Comparison of ENCODE assay signal across 26 cellular contexts in genomic region chr10:72014197-72014596, GRCh38. TPM values are rescaled to one million over a fixed set of nuclear protein-coding genes. Genes with fewer than 3 reads are reported as not detected.
DNase-seq lines count a peak whose midpoint lies in the region; ATAC-seq and TF ChIP-seq lines count a peak whose summit lies in the region.
"Had no signal": no experiment of that assay in that cellular context is flagged by ENCODE, and none has a peak within 500 bp of the region (broad histone marks: within the 10 kb centered on the region; RNA-seq: fewer than 3 reads in every experiment).

No MANE protein-coding gene starts in this region.

- H3K9me3 Mint-ChIP-seq in activated CD8-positive, alpha-beta T cell treated with anti-CD3 and anti-CD28 coated beads, Interleukin-2, amount 10 ng/mL, durations not matched to agents 7 days and 5 days (ENCODE audit: insufficient read depth): no peaks in the 10 kb centered on the region
- H3K9me3 Mint-ChIP-seq: activated T-cell treated with anti-CD3 and anti-CD28 coated beads, Interleukin-2, amount 50 U/mL, for 4 hours; natural killer cell treated with Interleukin-12 subunit alpha and Interleukin-12 subunit beta and Interleukin-15 and Interleukin-18, amount 100 ng/mL, for 72 hours; stimulated activated naive B cell treated with anti-CD40 and anti-IgM and Interleukin-4, amounts not matched to agents 10 μg/mL and 1 μg/mL and 100 μg/mL, for 72 hours had no signal

- H3K4me3 Mint-ChIP-seq in activated CD8-positive, alpha-beta T cell treated with anti-CD3 and anti-CD28 coated beads, Interleukin-2, amount 10 ng/mL, durations not matched to agents 7 days and 5 days: no peak overlapping the region
- H3K4me3 Mint-ChIP-seq: activated CD8-positive, alpha-beta memory T cell treated with anti-CD3 and anti-CD28 coated beads, Interleukin-2, amount 10 ng/mL, durations not matched to agents 7 days and 5 days; activated T-cell treated with anti-CD3 and anti-CD28 coated beads, Interleukin-2, amount 50 U/mL, for 4 hours; natural killer cell treated with Interleukin-12 subunit alpha and Interleukin-12 subunit beta and Interleukin-15 and Interleukin-18, amount 100 ng/mL, for 72 hours; stimulated activated naive B cell treated with anti-CD40 and anti-IgM and Interleukin-4, amounts not matched to agents 10 μg/mL and 1 μg/mL and 100 μg/mL, for 72 hours had no signal

- ATAC-seq in heart right ventricle (no peak), psoas muscle (no peak), GM21390 (IDR thresholded peaks at IDR 0.05; ENCODE audit: unreplicated experiment) (no peak)
- no peak for ATAC-seq in activated CD8-positive, alpha-beta T cell treated with anti-CD3 and anti-CD28 coated beads, Interleukin-2, amount 10 ng/mL, durations not matched to agents 7 days and 5 days
- ATAC-seq: activated CD8-positive, alpha-beta memory T cell treated with anti-CD3 and anti-CD28 coated beads, Interleukin-2, amount 10 ng/mL, durations not matched to agents 7 days and 5 days; activated T-cell treated with anti-CD3 and anti-CD28 coated beads, Interleukin-2, amount 50 U/mL, for 4 hours; natural killer cell treated with Interleukin-12 subunit alpha and Interleukin-12 subunit beta and Interleukin-15 and Interleukin-18, amount 100 ng/mL, for 72 hours; pancreas; stimulated activated naive B cell treated with anti-CD40 and anti-IgM and Interleukin-4, amounts not matched to agents 10 μg/mL and 1 μg/mL and 100 μg/mL, for 72 hours had no signal

- H3K4me2 ChIP-seq in BLaER1: peak overlapping the region; percentile 94
- H3K4me2 ChIP-seq: hepatocyte, SK-N-SH had no signal

- intact Hi-C loops in heart right ventricle (cut with DNase I): loop anchor here in 1 of 10 donors (5.0 kb wide), 1 partner anchor 47 kb away; no protein-coding TSS in a partner anchor
- intact Hi-C loops in psoas muscle (cut with DNase I): no loop called here

- H3K27ac ChIP-seq in BLaER1 (0 out of 2 replicates have a peak overlapping the region, but pooled peaks have one; percentile 34), heart right ventricle (peak overlapping the region; percentile 36 to 94 (median 70)), psoas muscle (peak overlapping the region; percentile 23)
- H3K27ac ChIP-seq: hepatocyte, pancreas, suprapubic skin had no signal

- H3K27ac Mint-ChIP-seq in activated CD8-positive, alpha-beta T cell treated with anti-CD3 and anti-CD28 coated beads, Interleukin-2, amount 10 ng/mL, durations not matched to agents 7 days and 5 days: no peak overlapping the region
- H3K27ac Mint-ChIP-seq: activated CD8-positive, alpha-beta memory T cell treated with anti-CD3 and anti-CD28 coated beads, Interleukin-2, amount 10 ng/mL, durations not matched to agents 7 days and 5 days; natural killer cell treated with Interleukin-12 subunit alpha and Interleukin-12 subunit beta and Interleukin-15 and Interleukin-18, amount 100 ng/mL, for 72 hours; stimulated activated naive B cell treated with anti-CD40 and anti-IgM and Interleukin-4, amounts not matched to agents 10 μg/mL and 1 μg/mL and 100 μg/mL, for 72 hours had no signal

- POLR2A ChIA-PET in activated CD8-positive, alpha-beta T cell treated with anti-CD3 and anti-CD28 coated beads, Interleukin-2, amount 10 ng/mL, durations not matched to agents 7 days and 5 days (lab: Charles Lee): no interaction called here

- H3K9ac ChIP-seq in BLaER1: peak overlapping the region; percentile 32; the same call in 1 of the 2 replicates
- H3K9ac ChIP-seq: SK-N-SH had no signal

- DNase-seq in NB4 (ENCODE audit: low read depth) (peak; percentile 36), heart right ventricle (no peak), psoas muscle (no peak), RPMI8226 (no peak)
- DNase-seq in activated CD8-positive, alpha-beta T cell treated with anti-CD3 and anti-CD28 coated beads, Interleukin-2, amount 10 ng/mL, durations not matched to agents 7 days and 5 days: no peak
- DNase-seq: activated CD8-positive, alpha-beta memory T cell treated with anti-CD3 and anti-CD28 coated beads, Interleukin-2, amount 10 ng/mL, durations not matched to agents 7 days and 5 days; activated T-cell treated with anti-CD3 and anti-CD28 coated beads, Interleukin-2, amount 50 U/mL, for 4 hours; C1 segment of cervical spinal cord; DMS53; foreskin melanocyte; Karpas-422; kidney glomerular epithelial cell; NCI-H146; NCI-H2107; pancreas; retina; small intestine; stimulated activated naive B cell treated with anti-CD40 and anti-IgM and Interleukin-4, amounts not matched to agents 10 μg/mL and 1 μg/mL and 100 μg/mL, for 72 hours; T-helper 2 cell had no signal

- H3K4me1 Mint-ChIP-seq in activated CD8-positive, alpha-beta T cell treated with anti-CD3 and anti-CD28 coated beads, Interleukin-2, amount 10 ng/mL, durations not matched to agents 7 days and 5 days (ENCODE audit: low read depth): no peaks in the 10 kb centered on the region
- H3K4me1 Mint-ChIP-seq: activated CD8-positive, alpha-beta memory T cell treated with anti-CD3 and anti-CD28 coated beads, Interleukin-2, amount 10 ng/mL, durations not matched to agents 7 days and 5 days; stimulated activated naive B cell treated with anti-CD40 and anti-IgM and Interleukin-4, amounts not matched to agents 10 μg/mL and 1 μg/mL and 100 μg/mL, for 72 hours had no signal

- H3K27me3 ChIP-seq in BLaER1 (no peaks in the 10 kb centered on the region), heart right ventricle (no peaks in the 10 kb centered on the region), psoas muscle (ENCODE audit: insufficient read depth in 3 of 3, low read length in 2 of 3) (no peaks in the 10 kb centered on the region)
- H3K27me3 ChIP-seq: hepatocyte, pancreas, suprapubic skin had no signal

- H3K4me3 ChIP-seq in BLaER1: no peak overlapping the region
- H3K4me3 ChIP-seq in NB4 (ENCODE audit: low read depth, low read length): no peak overlapping the region
- no peak overlapping the region for H3K4me3 ChIP-seq in heart right ventricle
- H3K4me3 ChIP-seq in psoas muscle: no peak overlapping the region
- H3K4me3 ChIP-seq: hepatocyte, pancreas, suprapubic skin had no signal

- no peaks in the 10 kb centered on the region for H4K20me1 ChIP-seq in BLaER1

- H3K9me3 ChIP-seq in BLaER1 (no peaks in the 10 kb centered on the region), heart right ventricle (no peaks in the 10 kb centered on the region), psoas muscle (no peaks in the 10 kb centered on the region)
- H3K9me3 ChIP-seq: pancreas, SK-N-SH, suprapubic skin had no signal

- no peak for TF ChIP-seq CTCF in NB4 (IDR thresholded peaks at IDR 0.05; ENCODE audit: low read depth, low read length)
- TF ChIP-seq CTCF in heart right ventricle (IDR thresholded peaks at IDR 0.05): no peak
- TF ChIP-seq CTCF in psoas muscle (IDR thresholded peaks at IDR 0.05): no peak

- H3K27me3 Mint-ChIP-seq in activated CD8-positive, alpha-beta T cell treated with anti-CD3 and anti-CD28 coated beads, Interleukin-2, amount 10 ng/mL, durations not matched to agents 7 days and 5 days (ENCODE audit: low read depth): peaks cover 4% of the 10 kb centered on the region
- H3K27me3 Mint-ChIP-seq: activated CD8-positive, alpha-beta memory T cell treated with anti-CD3 and anti-CD28 coated beads, Interleukin-2, amount 10 ng/mL, durations not matched to agents 7 days and 5 days had no signal

- H3K36me3 Mint-ChIP-seq in activated CD8-positive, alpha-beta T cell treated with anti-CD3 and anti-CD28 coated beads, Interleukin-2, amount 10 ng/mL, durations not matched to agents 7 days and 5 days (ENCODE audit: low read depth): no peaks in the 10 kb centered on the region
- H3K36me3 Mint-ChIP-seq: activated CD8-positive, alpha-beta memory T cell treated with anti-CD3 and anti-CD28 coated beads, Interleukin-2, amount 10 ng/mL, durations not matched to agents 7 days and 5 days; natural killer cell treated with Interleukin-12 subunit alpha and Interleukin-12 subunit beta and Interleukin-15 and Interleukin-18, amount 100 ng/mL, for 72 hours; stimulated activated naive B cell treated with anti-CD40 and anti-IgM and Interleukin-4, amounts not matched to agents 10 μg/mL and 1 μg/mL and 100 μg/mL, for 72 hours had no signal

- no peak for TF ChIP-seq POLR2A in NB4 (IDR thresholded peaks at IDR 0.05; ENCODE audit: extremely low read depth, insufficient read length)

- CTCF ChIA-PET in activated CD8-positive, alpha-beta T cell treated with anti-CD3 and anti-CD28 coated beads, Interleukin-2, amount 10 ng/mL, durations not matched to agents 7 days and 5 days (lab: Charles Lee): interaction anchor here (2.0 kb wide), 1 partner anchor 34 kb away, joined by 6 read pairs; no protein-coding TSS in a partner anchor

- H3K4me1 ChIP-seq in BLaER1 (peaks cover 83% of the 10 kb centered on the region), heart right ventricle (peaks cover 43 to 91% (median 69%) of the 10 kb centered on the region in 9 donors), psoas muscle (peaks cover 63% of the 10 kb centered on the region)
- H3K4me1 ChIP-seq: pancreas had no signal

- 38 to 60% methylated on average over 2 of the region's 2 CpGs for WGBS in heart right ventricle, 2 donors
- 59 to 82% (median 65%) methylated on average over 2 of the region's 2 CpGs for WGBS in psoas muscle, 3 donors

- H3K36me3 ChIP-seq in BLaER1 (no peaks in the 10 kb centered on the region), heart right ventricle (peaks cover 0 to 10% (median 0%) of the 10 kb centered on the region in 9 donors), psoas muscle (ENCODE audit: insufficient read depth in 1 of 2, low read depth in 1 of 2) (no peaks in the 10 kb centered on the region)
- H3K36me3 ChIP-seq: pancreas, suprapubic skin had no signal

RNA-seq across cellular contexts. Expression of gene CHST3, which starts 50.0 kb away (rescaled TPM):
- 10 to 100 TPM; 14.5 to 28.7 (median 21.3) TPM for total RNA-seq in heart right ventricle
- polyA plus RNA-seq in heart right ventricle: 10 to 100 TPM in 1 of 2 donors, 1 to 10 TPM in 1; 6.3 to 12.0 TPM
- total RNA-seq in psoas muscle: 10 to 100 TPM; 10.6 to 44.0 (median 16.6) TPM
- 10 to 100 TPM in 1 of 3 donors, 1 to 10 TPM in 2; 3.3 to 12.1 (median 8.2) TPM for polyA plus RNA-seq in psoas muscle
- not detected for total RNA-seq in activated CD8-positive, alpha-beta T cell treated with anti-CD3 and anti-CD28 coated beads, Interleukin-2, amount 10 ng/mL, durations not matched to agents 7 days and 5 days
- total RNA-seq: natural killer cell treated with Interleukin-12 subunit alpha and Interleukin-12 subunit beta and Interleukin-15 and Interleukin-18, amount 100 ng/mL, for 72 hours; OCI-LY7 had no signal

Comparison
In these comparisons a context has a peak if more than half of its experiments do, and no peak if none do; other contexts are left out.
1. RNA of gene CHST3, which starts 50.0 kb away (total RNA-seq): 14.5 to 28.7 TPM in heart right ventricle and 10.6 to 44.0 TPM in psoas muscle; not detected in activated CD8-positive, alpha-beta T cell treated with anti-CD3 and anti-CD28 coated beads, Interleukin-2, amount 10 ng/mL, durations not matched to agents 7 days and 5 days; every median in the first group is over 10 times any median in the second.
2. Peak in every context shown above with its lines, with median percentiles within 50 percentile points of each other: H3K27ac ChIP-seq.